In genomic region chr7:148478551-148478950, GRCh38 we compare ENCODE assay signal across 26 cellular contexts.
"Had no signal": no experiment of that assay in that cellular context is flagged by ENCODE, and none has a peak within 500 bp of the region (broad histone marks: within the 10 kb centered on the region; RNA-seq: fewer than 3 reads in every experiment).

No MANE protein-coding gene starts in this region.

- H3K79me2 ChIP-seq: hepatocyte had no signal

- FAIRE-seq: endothelial cell of umbilical vein, urothelium cell line had no signal

- H3K36me3 Mint-ChIP-seq: activated naive CD8-positive, alpha-beta T cell treated with anti-CD3 and anti-CD28 coated beads for 36 hours; brain; natural killer cell had no signal

- H3K4me2 ChIP-seq: hepatocyte had no signal

- H3K4me3 Mint-ChIP-seq: activated naive CD4-positive, alpha-beta T cell treated with anti-CD3 and anti-CD28 coated beads for 36 hours; activated naive CD8-positive, alpha-beta T cell treated with anti-CD3 and anti-CD28 coated beads for 36 hours; brain; natural killer cell had no signal

- H3K27ac ChIP-seq: adrenal gland, cardiac muscle cell, gastroesophageal sphincter, hepatocyte, lower lobe of right lung, ovary, testis, transverse colon had no signal

- H3K27me3 ChIP-seq: adrenal gland, cardiac muscle cell, gastroesophageal sphincter, hepatocyte, ovary, right lobe of liver, testis, transverse colon had no signal

- DNase-seq: activated CD4-positive, alpha-beta T cell treated with anti-CD3 and anti-CD28 coated beads for 48 hours; activated CD4-positive, alpha-beta T cell treated with anti-CD3 and anti-CD28 coated beads, Interleukin-2, amount 50 U/mL, for 48 hours; activated CD8-positive, alpha-beta memory T cell treated with anti-CD3 and anti-CD28 coated beads for 24 hours; activated effector memory CD4-positive, alpha-beta T cell treated with Interleukin-2 at 50 U/mL for 16 hours; activated naive CD4-positive, alpha-beta T cell treated with anti-CD3 and anti-CD28 coated beads for 36 hours; activated naive CD8-positive, alpha-beta T cell treated with anti-CD3 and anti-CD28 coated beads for 36 hours; adrenal gland; aorta; cortex of kidney; lower lobe of right lung; mesenchymal stem cell; natural killer cell; ovary; right lobe of liver; stimulated activated CD4-positive, alpha-beta T cell treated with anti-CD3 and anti-CD28 coated beads, Interleukin-4, amount 100 ng/mL, for 1 hour; stimulated activated naive CD8-positive, alpha-beta T cell treated with anti-CD3 and anti-CD28 coated beads, Interleukin-15, Interleukin-2, amounts not matched to agents 100 U/mL and 50 U/mL, for 24 hours; testis; transverse colon had no signal

- ATAC-seq: activated CD4-positive, CD25-positive, alpha-beta regulatory T cell treated with anti-CD3 and anti-CD28 coated beads, Interleukin-2, amount 50 U/mL, for 24 hours; gastroesophageal sphincter; lower lobe of right lung; natural killer cell; right lobe of liver; stimulated activated naive CD8-positive, alpha-beta T cell treated with anti-CD3 and anti-CD28 coated beads, Interleukin-15, Interleukin-2, amounts not matched to agents 100 U/mL and 50 U/mL, for 24 hours had no signal

- H3K27ac Mint-ChIP-seq: activated naive CD4-positive, alpha-beta T cell treated with anti-CD3 and anti-CD28 coated beads for 36 hours; activated naive CD8-positive, alpha-beta T cell treated with anti-CD3 and anti-CD28 coated beads for 36 hours; natural killer cell; progenitor cell of endocrine pancreas had no signal

- H3K9me3 ChIP-seq: adrenal gland, gastroesophageal sphincter, lower lobe of right lung, ovary, right lobe of liver, testis, transverse colon had no signal

- H2AFZ ChIP-seq: hepatocyte had no signal

- H3K4me1 ChIP-seq: adrenal gland, gastroesophageal sphincter, lower lobe of right lung, testis had no signal

- H3K36me3 ChIP-seq: adrenal gland, cardiac muscle cell, gastroesophageal sphincter, lower lobe of right lung, ovary, right lobe of liver, transverse colon had no signal

- H3K9me3 Mint-ChIP-seq: activated naive CD4-positive, alpha-beta T cell treated with anti-CD3 and anti-CD28 coated beads for 36 hours; activated naive CD8-positive, alpha-beta T cell treated with anti-CD3 and anti-CD28 coated beads for 36 hours; natural killer cell had no signal

- H3K4me3 ChIP-seq: adrenal gland, cardiac muscle cell, gastroesophageal sphincter, hepatocyte, lower lobe of right lung, ovary, right lobe of liver, testis, transverse colon had no signal

- H3K27me3 Mint-ChIP-seq: activated naive CD8-positive, alpha-beta T cell treated with anti-CD3 and anti-CD28 coated beads for 36 hours; brain had no signal
